In genomic region chr15:92155941-92156340, GRCh38 we compare ENCODE assay signal across 14 cellular contexts.
DNase-seq lines count a peak whose midpoint lies in the region; TF ChIP-seq lines count a peak whose summit lies in the region.
"Had no signal": no experiment of that assay in that cellular context is flagged by ENCODE, and none has a peak within 500 bp of the region (broad histone marks: within the 10 kb centered on the region; RNA-seq: fewer than 3 reads in every experiment).

No MANE protein-coding gene starts in this region.

- CTCF ChIA-PET in HEK293 (lab: Yijun Ruan, JAX) (no interaction called here), mammary epithelial cell (lab: Charles Lee; ENCODE audit: low non-redundant PET) (no interaction called here)

- TF ChIP-seq EP300 in neural cell (conservative IDR thresholded peaks at IDR 0.05; ENCODE audit: poor library complexity, severe bottlenecking) = peak; percentile 23

- WGBS in mammary epithelial cell (ENCODE audit: low coverage, missing lambda C conversion rate) = 93% methylated on average over 6 of the region's 9 CpGs

- no peaks in the 10 kb centered on the region for H3K9me3 ChIP-seq in BLaER1
- no peaks in the 10 kb centered on the region for H3K9me3 ChIP-seq in HEK293 (ENCODE audit: control insufficient read depth, insufficient read depth, low read depth, low read length)
- no peaks in the 10 kb centered on the region for H3K9me3 ChIP-seq in neural cell (ENCODE audit: low read length)
- H3K9me3 ChIP-seq in mammary epithelial cell (replicated peaks; ENCODE audit: insufficient read depth, low read length) = no peaks in the 10 kb centered on the region

- in situ Hi-C loops in mammary epithelial cell (cut with MboI; ENCODE audit: low sequenced_read_pairs in 2 of 2) = no loop called here

- H3K79me2 ChIP-seq in neural cell (replicated peaks; ENCODE audit: insufficient read depth, low read length) (no peaks in the 10 kb centered on the region), mammary epithelial cell (ENCODE audit: insufficient read depth, low read length) (no peaks in the 10 kb centered on the region)

- TF ChIP-seq CTCF in HEK293 (tag by site-specific recombination; IDR thresholded peaks at IDR 0.05) (no peak), neural cell (IDR thresholded peaks at IDR 0.05; ENCODE audit: poor library complexity, severe bottlenecking) (no peak), mammary epithelial cell (conservative IDR thresholded peaks at IDR 0.05 in 1 of 2, IDR thresholded peaks at IDR 0.05 in 1 of 2; ENCODE audit: extremely low read depth in 1 of 2, insufficient read depth in 1 of 2, low read depth in 1 of 2, low read length in 2 of 2) (no peak)

- H3K27me3 ChIP-seq in BLaER1 (no peaks in the 10 kb centered on the region), neural cell (ENCODE audit: insufficient read depth, low read depth, low read length) (no peaks in the 10 kb centered on the region), mammary epithelial cell (ENCODE audit: insufficient read depth, low read length) (no peaks in the 10 kb centered on the region)

- H3K36me3 ChIP-seq in BLaER1 = no peaks in the 10 kb centered on the region
- H3K36me3 ChIP-seq in HEK293 (ENCODE audit: control insufficient read depth in 2 of 2, insufficient read depth in 1 of 2, low read length in 2 of 2) = no peaks in the 10 kb centered on the region
- no peaks in the 10 kb centered on the region for H3K36me3 ChIP-seq in neural cell (ENCODE audit: insufficient read depth, low read length)
- no peaks in the 10 kb centered on the region for H3K36me3 ChIP-seq in mammary epithelial cell (ENCODE audit: insufficient read depth, low read length)

- H3K4me2 ChIP-seq in BLaER1 (0 out of 2 replicates have a peak overlapping the region, but pooled peaks have one; percentile 2), neural cell (ENCODE audit: low read length) (no peak overlapping the region), mammary epithelial cell (ENCODE audit: insufficient read depth, low read depth, low read length) (no peak overlapping the region)

- intact Hi-C loops in mammary epithelial cell (cut with micrococcal nuclease) = no loop called here

- H4K20me1 ChIP-seq in BLaER1 = no peaks in the 10 kb centered on the region
- H4K20me1 ChIP-seq in neural cell (ENCODE audit: insufficient read depth) = no peaks in the 10 kb centered on the region
- H4K20me1 ChIP-seq in mammary epithelial cell (ENCODE audit: insufficient read depth, low read length) = no peaks in the 10 kb centered on the region

- H3K27ac ChIP-seq in BLaER1 (no peak overlapping the region), HEK293 (ENCODE audit: extremely low read depth, low read depth, low read length) (no peak overlapping the region), neural cell (ENCODE audit: low read length) (no peak overlapping the region), mammary epithelial cell (ENCODE audit: insufficient read depth, low read depth, low read length) (no peak overlapping the region)
- H3K27ac ChIP-seq: C4-2B, GM23248 had no signal

- H3K9me2 ChIP-seq in neural cell (ENCODE audit: insufficient read depth, low read length) = no peaks in the 10 kb centered on the region

- H3K4me1 ChIP-seq in BLaER1 (peaks cover 1% of the 10 kb centered on the region; the same call in 1 of the 2 replicates), HEK293 (ENCODE audit: control insufficient read depth, insufficient read depth, low read length) (peaks cover 23% of the 10 kb centered on the region), mammary epithelial cell (ENCODE audit: insufficient read depth, low read length) (peaks cover 15% of the 10 kb centered on the region)

- no TSS peak for BruUV-seq in mammary epithelial cell (replicated peaks; lab: Mats Ljungman, UMichigan)

- dilution Hi-C loops in mammary epithelial cell (cut with HindIII; ENCODE audit: low sequenced_read_pairs) = no loop called here

- no peaks in the 10 kb centered on the region for H3F3A ChIP-seq in neural cell (ENCODE audit: insufficient read depth, low read length, poor library complexity, severe bottlenecking)

- DNase-seq in NCI-H2227 treated with DMSO at 0.1 percent for 48 hours (lab: John Stamatoyannopoulos, UW) (peak; percentile 47), mammary epithelial cell (no peak), NCI-H1436 (lab: John Stamatoyannopoulos, UW) (no peak), NCI-H2081 (lab: John Stamatoyannopoulos, UW) (no peak)
- DNase-seq: CD4-positive, alpha-beta memory T cell; DMS79; GM23248; H7; HFFc6 had no signal

- H2AFZ ChIP-seq in neural cell (ENCODE audit: low read depth, low read length) (no peak overlapping the region), mammary epithelial cell (ENCODE audit: low read depth, low read length) (no peak overlapping the region)
- H2AFZ ChIP-seq: GM23248 had no signal

- TF ChIP-seq RAD21 in neural cell (conservative IDR thresholded peaks at IDR 0.05) = no peak

- H3K9ac ChIP-seq in BLaER1 (no peak overlapping the region), neural cell (ENCODE audit: low read length) (no peak overlapping the region), mammary epithelial cell (ENCODE audit: insufficient read depth, low read length) (no peak overlapping the region)
- H3K9ac ChIP-seq: GM23248 had no signal

- H3K4me3 ChIP-seq in BLaER1 = no peak overlapping the region
- no peak overlapping the region for H3K4me3 ChIP-seq in HEK293 (ENCODE audit: low read depth, low read length)
- H3K4me3 ChIP-seq in neural cell (ENCODE audit: low read length) = no peak overlapping the region
- H3K4me3 ChIP-seq in mammary epithelial cell (replicated peaks in 1 of 3; ENCODE audit: insufficient read depth in 1 of 3, low read depth in 2 of 3, low read length in 3 of 3) = no peak overlapping the region
- H3K4me3 ChIP-seq: GM12878, GM23248 had no signal

- POLR2A ChIA-PET in HEK293 (lab: Yijun Ruan, JAX) = no interaction called here

TF ChIP-seq in HEK293, 187 proteins besides CTCF, POLR2A, EP300 and RAD21 (continues in another document):
- 0 out of 2 replicates have a peak, but pooled peaks have one; percentile 10 for TF ChIP-seq ZBTB8A (tag by site-specific recombination; IDR thresholded peaks at IDR 0.05)
- TF ChIP-seq ZIC2 (tag by site-specific recombination; IDR thresholded peaks at IDR 0.05) = peak; percentile 96
- no peak for TF ChIP-seq ZBTB49 (tag by site-specific recombination; IDR thresholded peaks at IDR 0.05; ENCODE audit: low read depth)
- TF ChIP-seq ZNF423 (tag by site-specific recombination; IDR thresholded peaks at IDR 0.05) = no peak; the same call in 1 of the 2 replicates
- TF ChIP-seq ZNF350 (tag by site-specific recombination; IDR thresholded peaks at IDR 0.05) = no peak
- no peak for TF ChIP-seq ZNF24 (tag by site-specific recombination; IDR thresholded peaks at IDR 0.05)
- TF ChIP-seq ZBTB1 (tag by site-specific recombination; IDR thresholded peaks at IDR 0.05) = no peak

TF ChIP-seq in neural cell, 6 proteins besides CTCF, POLR2A, EP300 and RAD21:
- TF ChIP-seq POLR2AphosphoS5 (IDR thresholded peaks at IDR 0.05) (peak; percentile 36), MXI1 (conservative IDR thresholded peaks at IDR 0.05; ENCODE audit: poor library complexity, severe bottlenecking) (no peak), TAF1 (IDR thresholded peaks at IDR 0.05; ENCODE audit: low read depth) (no peak), REST (IDR thresholded peaks at IDR 0.05; ENCODE audit: borderline replicate concordance) (no peak)
TF ChIP-seq in neural cell: peak in this region for 1.
